Comparison of ENCODE assay signal across 11 cellular contexts in the genomic region with DNA sequence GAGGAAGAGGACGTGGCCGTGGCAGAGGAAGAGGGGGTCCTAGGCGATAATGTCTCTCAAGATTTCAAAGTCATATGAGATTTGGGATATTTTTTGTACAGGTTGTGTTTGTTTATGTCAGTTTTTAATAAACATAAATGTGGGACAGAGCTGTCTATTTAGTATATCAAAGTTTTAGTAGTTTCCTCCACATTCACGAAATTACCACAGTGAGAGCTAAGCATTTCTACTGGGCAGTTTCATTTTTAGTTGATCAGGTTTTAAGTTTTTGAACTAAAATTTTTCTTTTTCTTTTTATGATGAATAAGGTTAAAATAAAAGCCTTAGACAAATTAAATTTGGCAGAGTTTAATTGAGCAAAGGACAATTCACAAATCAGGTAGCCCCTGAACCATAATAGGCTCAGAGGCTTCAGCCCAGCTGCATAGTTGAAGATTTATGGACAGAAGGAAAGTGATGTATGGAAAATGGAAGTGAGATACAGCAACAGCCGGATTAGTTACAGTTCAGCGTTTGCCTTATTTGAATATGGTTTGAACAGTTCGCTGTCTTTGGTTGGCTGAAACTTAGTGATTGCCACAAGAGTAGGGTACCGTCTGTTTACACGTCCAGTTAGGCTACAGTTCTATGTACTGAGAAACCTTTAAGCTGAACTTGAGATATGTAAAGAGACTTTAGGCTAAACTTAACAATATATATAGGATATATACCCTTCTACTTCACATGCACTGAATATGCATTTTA. TPM values are rescaled to one million over a fixed set of nuclear protein-coding genes. Genes with fewer than 3 reads are reported as not detected.
DNase-seq lines count a peak whose midpoint lies in the region; ATAC-seq and TF ChIP-seq lines count a peak whose summit lies in the region.
"Had no signal": no experiment of that assay in that cellular context is flagged by ENCODE, and none has a peak within 500 bp of the region (broad histone marks: within the 10 kb centered on the region; RNA-seq: fewer than 3 reads in every experiment).

No MANE protein-coding gene starts in this region.

- peaks cover 3% of the 10 kb centered on the region for H3K36me3 ChIP-seq in mucosa of descending colon (ENCODE audit: low read depth)
- H3K36me3 ChIP-seq in GM23248 (ENCODE audit: low read depth) = peaks cover 38% of the 10 kb centered on the region

- WGBS in GM23248 (ENCODE audit: low coverage in 1 of 2, low lambda C conversion rate in 2 of 2, missing lambda C conversion rate in 2 of 2), 2 experiments = 90 to 92% methylated on average over 9 of the region's 9 CpGs

- peaks cover 45% of the 10 kb centered on the region for H3K79me2 ChIP-seq in GM23248 (ENCODE audit: insufficient read depth)

- peak; percentile 93 for ATAC-seq in GM21528 (IDR thresholded peaks at IDR 0.05; ENCODE audit: low FRiP score, unreplicated experiment)
- ATAC-seq in HG03342 (IDR thresholded peaks at IDR 0.05; ENCODE audit: unreplicated experiment) = peak; percentile 74
- peak; percentile 22 for ATAC-seq in mucosa of descending colon

- H3K36me3 Mint-ChIP-seq in T-helper 1 cell treated with Interleukin-12 subunit alpha and Interleukin-12 subunit beta and Interleukin-4 antibody, amounts not matched to agents 30 μg/mL and 1 μg/mL, for 36 hours (ENCODE audit: low read depth) = peaks cover 26% of the 10 kb centered on the region

- intact Hi-C loops in mucosa of descending colon (cut with DNase I, micrococcal nuclease) = no loop called here

- no peaks in the 10 kb centered on the region for H3K27me3 ChIP-seq in GM23248 (replicated peaks; ENCODE audit: insufficient read depth)

- H3K4me3 ChIP-seq in mucosa of descending colon = no peak overlapping the region
- no peak overlapping the region for H3K4me3 ChIP-seq in GM23248
- H3K4me3 ChIP-seq: PC-9 had no signal

- H3K9ac ChIP-seq in GM23248 = no peak overlapping the region

- H2AFZ ChIP-seq in GM23248 = no peak overlapping the region
- H2AFZ ChIP-seq: PC-9 had no signal

- H3F3A ChIP-seq in GM23248 (ENCODE audit: insufficient read depth) = peaks cover 3% of the 10 kb centered on the region; the same call in 1 of the 2 replicates

- H3K9me2 ChIP-seq in GM23248 (ENCODE audit: insufficient read depth) = no peaks in the 10 kb centered on the region

- no peak overlapping the region for H3K4me2 ChIP-seq in GM23248 (ENCODE audit: unreplicated experiment)
- H3K4me2 ChIP-seq: PC-9 had no signal

- TF ChIP-seq CTCF in mucosa of descending colon (IDR thresholded peaks at IDR 0.05) = no peak

- H3K27ac Mint-ChIP-seq in T-helper 1 cell treated with Interleukin-12 subunit alpha and Interleukin-12 subunit beta and Interleukin-4 antibody, amounts not matched to agents 30 μg/mL and 1 μg/mL, for 36 hours = peak overlapping the region; percentile 12

- H3K4me1 ChIP-seq in mucosa of descending colon (ENCODE audit: low read depth) (no peaks in the 10 kb centered on the region), GM23248 (ENCODE audit: insufficient read depth) (no peaks in the 10 kb centered on the region)

- H3K9me3 Mint-ChIP-seq in T-helper 1 cell treated with Interleukin-12 subunit alpha and Interleukin-12 subunit beta and Interleukin-4 antibody, amounts not matched to agents 30 μg/mL and 1 μg/mL, for 36 hours = no peaks in the 10 kb centered on the region

- H3K9me3 ChIP-seq in mucosa of descending colon (no peaks in the 10 kb centered on the region), GM23248 (ENCODE audit: low read depth) (no peaks in the 10 kb centered on the region)

- DNase-seq in T-helper 1 cell = no peak
- no peak for DNase-seq in mucosa of descending colon
- DNase-seq in stimulated activated naive CD4-positive, alpha-beta T cell treated with Interleukin-2 at 50 U/mL for 16 hours (lab: John Stamatoyannopoulos, UW) = no peak
- DNase-seq in GM23248 = no peak
- DNase-seq in SK-N-DZ (ENCODE audit: low spot score) = no peak
- DNase-seq: Kasumi-1, PC-9 had no signal

- no peak overlapping the region for H3K4me3 Mint-ChIP-seq in T-helper 1 cell treated with Interleukin-12 subunit alpha and Interleukin-12 subunit beta and Interleukin-4 antibody, amounts not matched to agents 30 μg/mL and 1 μg/mL, for 36 hours

- no peak overlapping the region for H3K27ac ChIP-seq in GM23248
- H3K27ac ChIP-seq: 22Rv1, PC-9 had no signal

- no peaks in the 10 kb centered on the region for H4K20me1 ChIP-seq in GM23248 (ENCODE audit: insufficient read depth)

- in situ Hi-C loops in GM23248 (cut with MboI) = no loop called here

- no peaks in the 10 kb centered on the region for H3K27me3 Mint-ChIP-seq in T-helper 1 cell treated with Interleukin-12 subunit alpha and Interleukin-12 subunit beta and Interleukin-4 antibody, amounts not matched to agents 30 μg/mL and 1 μg/mL, for 36 hours (ENCODE audit: low read depth)

- H3K4me1 Mint-ChIP-seq in T-helper 1 cell treated with Interleukin-12 subunit alpha and Interleukin-12 subunit beta and Interleukin-4 antibody, amounts not matched to agents 30 μg/mL and 1 μg/mL, for 36 hours (ENCODE audit: low read depth) = peaks cover 8% of the 10 kb centered on the region

RNA-seq across cellular contexts. Expression of gene SNRPD1, which starts 17.1 kb away (rescaled TPM):
- 10 to 100 TPM; 29.5 to 42.2 (median 32.2) TPM for total RNA-seq in mucosa of descending colon
- 8.9 and 16.2 TPM in 2 replicates for total RNA-seq in GM23248 (2014; rRNA removed; shearing (Covaris generic))
- 159 and 162 TPM in 2 replicates for polyA plus RNA-seq in GM23248 (2016; fragmentation: Nextera tagmentation; extraction: Ambion mirVana)
- 74.9 and 77.8 TPM in 2 replicates for polyA plus RNA-seq in SK-N-DZ (2014; cell fraction: cytosol; rRNA removed)
- 17.7 and 52.8 TPM in 2 replicates for polyA plus RNA-seq in SK-N-DZ (2014; cell fraction: nucleus; rRNA removed)

RNA-seq across cellular contexts. Expression of gene ESCO1, which starts 28.8 kb away (rescaled TPM):
- 10 to 100 TPM; 14.8 to 18.0 (median 15.8) TPM for total RNA-seq in mucosa of descending colon
- 8.5 and 9.5 TPM in 2 replicates for total RNA-seq in GM23248 (2014; rRNA removed; shearing (Covaris generic))
- 5.6 and 5.7 TPM in 2 replicates for polyA plus RNA-seq in GM23248 (2016; fragmentation: Nextera tagmentation; extraction: Ambion mirVana)
- polyA plus RNA-seq in SK-N-DZ (2014; cell fraction: cytosol; rRNA removed) = 15.9 and 16.2 TPM in 2 replicates
- 17.9 and 19.3 TPM in 2 replicates for polyA plus RNA-seq in SK-N-DZ (2014; cell fraction: nucleus; rRNA removed)

Comparison
In these comparisons a context has a peak if more than half of its experiments do, and no peak if none do; other contexts are left out.
1. ATAC-seq: peak in every context shown above with its lines; median percentile 93 in GM21528; 74 in HG03342; 22 in mucosa of descending colon.